In genomic region chr11:34405079-34405858, GRCh38 we compare ENCODE assay signal across 13 cellular contexts. TPM values are rescaled to one million over a fixed set of nuclear protein-coding genes. Genes with fewer than 3 reads are reported as not detected.
A peak's percentile ranks its signal among the peaks of the same experiment; 100 is the strongest.
DNase-seq lines count a peak whose midpoint lies in the region; ATAC-seq and TF ChIP-seq lines count a peak whose summit lies in the region.
"Had no signal": no experiment of that assay in that cellular context is flagged by ENCODE, and none has a peak within 500 bp of the region (broad histone marks: within the 10 kb centered on the region; RNA-seq: fewer than 3 reads in every experiment).

No MANE protein-coding gene starts in this region.

- H3K9me3 Mint-ChIP-seq in activated CD8-positive, alpha-beta T cell treated with anti-CD3 and anti-CD28 coated beads for 36 hours, result no peaks in the 10 kb centered on the region
- no peaks in the 10 kb centered on the region for H3K9me3 Mint-ChIP-seq in activated CD8-positive, alpha-beta T cell treated with anti-CD3 and anti-CD28 coated beads, Interleukin-2, amount 10 ng/mL, durations not matched to agents 7 days and 5 days (ENCODE audit: insufficient read depth)
- H3K9me3 Mint-ChIP-seq in stimulated activated memory B cell treated with anti-CD40 and anti-IgM and Interleukin-4, amounts not matched to agents 10 μg/mL and 1 μg/mL and 100 μg/mL, for 72 hours, result peaks cover 5% of the 10 kb centered on the region

- H3K36me3 Mint-ChIP-seq in activated CD8-positive, alpha-beta T cell treated with anti-CD3 and anti-CD28 coated beads for 36 hours (ENCODE audit: low read depth), result no peaks in the 10 kb centered on the region
- no peaks in the 10 kb centered on the region for H3K36me3 Mint-ChIP-seq in activated CD8-positive, alpha-beta T cell treated with anti-CD3 and anti-CD28 coated beads, Interleukin-2, amount 10 ng/mL, durations not matched to agents 7 days and 5 days (ENCODE audit: low read depth)
- no peaks in the 10 kb centered on the region for H3K36me3 Mint-ChIP-seq in stimulated activated memory B cell treated with anti-CD40 and anti-IgM and Interleukin-4, amounts not matched to agents 10 μg/mL and 1 μg/mL and 100 μg/mL, for 72 hours

- H3K36me3 ChIP-seq in mammary epithelial cell (ENCODE audit: insufficient read depth, low read length), result no peaks in the 10 kb centered on the region

- no peaks in the 10 kb centered on the region for H3K9me3 ChIP-seq in mammary epithelial cell (replicated peaks; ENCODE audit: insufficient read depth, low read length)

- no peak overlapping the region for H3K9ac ChIP-seq in mammary epithelial cell (ENCODE audit: insufficient read depth, low read length)

- H4K20me1 ChIP-seq in mammary epithelial cell (ENCODE audit: insufficient read depth, low read length), result no peaks in the 10 kb centered on the region

- no peak overlapping the region for H3K4me2 ChIP-seq in mammary epithelial cell (ENCODE audit: insufficient read depth, low read depth, low read length)

- H3K4me3 ChIP-seq in mammary epithelial cell (replicated peaks in 1 of 3; ENCODE audit: insufficient read depth in 1 of 3, low read depth in 2 of 3, low read length in 3 of 3), result no peak overlapping the region

- H3K27ac ChIP-seq in mammary epithelial cell (ENCODE audit: insufficient read depth, low read depth, low read length), result no peak overlapping the region
- H3K27ac ChIP-seq: C4-2B had no signal

- in situ Hi-C loops in mammary epithelial cell (cut with MboI; ENCODE audit: low sequenced_read_pairs in 2 of 2), result no loop called here

- peak; percentile 65 for ATAC-seq in activated CD8-positive, alpha-beta T cell treated with anti-CD3 and anti-CD28 coated beads for 36 hours
- no peak for ATAC-seq in activated CD8-positive, alpha-beta T cell treated with anti-CD3 and anti-CD28 coated beads, Interleukin-2, amount 10 ng/mL, durations not matched to agents 7 days and 5 days
- peak; percentile 55 for ATAC-seq in stimulated activated memory B cell treated with anti-CD40 and anti-IgM and Interleukin-4, amounts not matched to agents 10 μg/mL and 1 μg/mL and 100 μg/mL, for 72 hours

- no peak overlapping the region for H2AFZ ChIP-seq in mammary epithelial cell (ENCODE audit: low read depth, low read length)

- intact Hi-C loops in activated CD8-positive, alpha-beta T cell treated with anti-CD3 and anti-CD28 coated beads for 36 hours (cut with micrococcal nuclease), result no loop called here
- intact Hi-C loops in mammary epithelial cell (cut with micrococcal nuclease) (no loop called here), posterior vena cava (cut with DNase I) (no loop called here)

- H3K4me1 Mint-ChIP-seq in activated CD8-positive, alpha-beta T cell treated with anti-CD3 and anti-CD28 coated beads for 36 hours (ENCODE audit: low read depth), result peaks cover 14% of the 10 kb centered on the region
- H3K4me1 Mint-ChIP-seq in activated CD8-positive, alpha-beta T cell treated with anti-CD3 and anti-CD28 coated beads, Interleukin-2, amount 10 ng/mL, durations not matched to agents 7 days and 5 days (ENCODE audit: low read depth), result no peaks in the 10 kb centered on the region
- peaks cover 11% of the 10 kb centered on the region for H3K4me1 Mint-ChIP-seq in stimulated activated memory B cell treated with anti-CD40 and anti-IgM and Interleukin-4, amounts not matched to agents 10 μg/mL and 1 μg/mL and 100 μg/mL, for 72 hours

- H3K27me3 ChIP-seq in mammary epithelial cell (ENCODE audit: insufficient read depth, low read length), result no peaks in the 10 kb centered on the region

- no peak overlapping the region for H3K27ac Mint-ChIP-seq in activated CD8-positive, alpha-beta T cell treated with anti-CD3 and anti-CD28 coated beads for 36 hours
- no peak overlapping the region for H3K27ac Mint-ChIP-seq in activated CD8-positive, alpha-beta T cell treated with anti-CD3 and anti-CD28 coated beads, Interleukin-2, amount 10 ng/mL, durations not matched to agents 7 days and 5 days
- no peak overlapping the region for H3K27ac Mint-ChIP-seq in stimulated activated memory B cell treated with anti-CD40 and anti-IgM and Interleukin-4, amounts not matched to agents 10 μg/mL and 1 μg/mL and 100 μg/mL, for 72 hours

- peaks cover 21% of the 10 kb centered on the region for H3K27me3 Mint-ChIP-seq in activated CD8-positive, alpha-beta T cell treated with anti-CD3 and anti-CD28 coated beads for 36 hours
- H3K27me3 Mint-ChIP-seq in activated CD8-positive, alpha-beta T cell treated with anti-CD3 and anti-CD28 coated beads, Interleukin-2, amount 10 ng/mL, durations not matched to agents 7 days and 5 days (ENCODE audit: low read depth), result peaks cover 29% of the 10 kb centered on the region
- peaks cover 35% of the 10 kb centered on the region for H3K27me3 Mint-ChIP-seq in stimulated activated memory B cell treated with anti-CD40 and anti-IgM and Interleukin-4, amounts not matched to agents 10 μg/mL and 1 μg/mL and 100 μg/mL, for 72 hours

- dilution Hi-C loops in mammary epithelial cell (cut with HindIII; ENCODE audit: low sequenced_read_pairs), result no loop called here

- BruUV-seq in mammary epithelial cell (replicated peaks; lab: Mats Ljungman, UMichigan), result no TSS peak

- no peak for TF ChIP-seq CTCF in activated CD8-positive, alpha-beta T cell treated with anti-CD3 and anti-CD28 coated beads for 36 hours (IDR thresholded peaks at IDR 0.05)
- no peak for TF ChIP-seq CTCF in mammary epithelial cell (conservative IDR thresholded peaks at IDR 0.05 in 1 of 2, IDR thresholded peaks at IDR 0.05 in 1 of 2; ENCODE audit: extremely low read depth in 1 of 2, insufficient read depth in 1 of 2, low read depth in 1 of 2, low read length in 2 of 2)

- CTCF ChIA-PET in activated CD8-positive, alpha-beta T cell treated with anti-CD3 and anti-CD28 coated beads for 36 hours (lab: Charles Lee), result interaction anchor here (1.2 kb wide), 1 partner anchor 63 kb away, joined by 3 read pairs; no protein-coding TSS in a partner anchor
- CTCF ChIA-PET in activated CD8-positive, alpha-beta T cell treated with anti-CD3 and anti-CD28 coated beads, Interleukin-2, amount 10 ng/mL, durations not matched to agents 7 days and 5 days (lab: Charles Lee), result no interaction called here
- CTCF ChIA-PET in mammary epithelial cell (lab: Charles Lee; ENCODE audit: low non-redundant PET), result no interaction called here

- WGBS in mammary epithelial cell (ENCODE audit: low coverage, missing lambda C conversion rate), result 66% methylated on average over 5 of the region's 7 CpGs

- H3K4me3 Mint-ChIP-seq in activated CD8-positive, alpha-beta T cell treated with anti-CD3 and anti-CD28 coated beads for 36 hours, result no peak overlapping the region
- no peak overlapping the region for H3K4me3 Mint-ChIP-seq in activated CD8-positive, alpha-beta T cell treated with anti-CD3 and anti-CD28 coated beads, Interleukin-2, amount 10 ng/mL, durations not matched to agents 7 days and 5 days
- H3K4me3 Mint-ChIP-seq in stimulated activated memory B cell treated with anti-CD40 and anti-IgM and Interleukin-4, amounts not matched to agents 10 μg/mL and 1 μg/mL and 100 μg/mL, for 72 hours, result peak overlapping the region; percentile 39

- POLR2A ChIA-PET in activated CD8-positive, alpha-beta T cell treated with anti-CD3 and anti-CD28 coated beads for 36 hours (lab: Charles Lee), result interaction anchor here (0.6 kb wide), 1 partner anchor 53 kb away, joined by 3 read pairs; no protein-coding TSS in a partner anchor
- POLR2A ChIA-PET in activated CD8-positive, alpha-beta T cell treated with anti-CD3 and anti-CD28 coated beads, Interleukin-2, amount 10 ng/mL, durations not matched to agents 7 days and 5 days (lab: Charles Lee), result no interaction called here

- peak; percentile 9 for DNase-seq in activated CD8-positive, alpha-beta T cell treated with anti-CD3 and anti-CD28 coated beads for 36 hours
- DNase-seq in activated CD8-positive, alpha-beta T cell treated with anti-CD3 and anti-CD28 coated beads, Interleukin-2, amount 10 ng/mL, durations not matched to agents 7 days and 5 days, result no peak
- DNase-seq in M059J (ENCODE audit: low read depth) (peak; percentile 81), mammary epithelial cell (peak; percentile 26), NCI-H187 (lab: John Stamatoyannopoulos, UW) (no peak), AG08396 (ENCODE audit: low spot score) (no peak), posterior vena cava (ENCODE audit: low spot score) (no peak)
- DNase-seq: activated gamma-delta T cell treated with Interleukin-2 at 50 U/mL for 16 hours; erythroblast; mesendoderm; stimulated activated CD4-positive, alpha-beta T cell treated with anti-CD3 and anti-CD28 coated beads, Interleukin-12 subunit alpha, Interleukin-12 subunit beta, amount 100 ng/mL, for 4 hours had no signal

- peaks cover 4% of the 10 kb centered on the region for H3K4me1 ChIP-seq in mammary epithelial cell (ENCODE audit: insufficient read depth, low read length)

- no peaks in the 10 kb centered on the region for H3K79me2 ChIP-seq in mammary epithelial cell (ENCODE audit: insufficient read depth, low read length)

RNA-seq across cellular contexts. Expression of gene CAT, which starts 33.5 kb away (rescaled TPM):
- 10 to 100 TPM; 23.9 to 24.8 TPM for total RNA-seq in activated CD8-positive, alpha-beta T cell treated with anti-CD3 and anti-CD28 coated beads for 36 hours
- total RNA-seq in activated CD8-positive, alpha-beta T cell treated with anti-CD3 and anti-CD28 coated beads, Interleukin-2, amount 10 ng/mL, durations not matched to agents 7 days and 5 days, result 10 to 100 TPM; 35.0 to 37.7 TPM
- 102 and 121 TPM in 2 replicates for total RNA-seq in M059J (2014; rRNA removed; shearing (Covaris generic))
- total RNA-seq in mammary epithelial cell (100 to 1,000 TPM in 1 of 2 donors, 10 to 100 TPM in 1; 30.6 to 147 TPM), posterior vena cava (10 to 100 TPM; 53.3 to 71.5 TPM)
- polyA plus RNA-seq in mammary epithelial cell, result 48.7 TPM
- polyA minus RNA-seq in mammary epithelial cell, result 50.9 TPM

RNA-seq across cellular contexts. Expression of gene ABTB2, which starts 47.5 kb away (rescaled TPM):
- total RNA-seq in activated CD8-positive, alpha-beta T cell treated with anti-CD3 and anti-CD28 coated beads for 36 hours, result 1 to 10 TPM; 2.4 to 2.5 TPM
- under 1 TPM; 0.97 TPM for total RNA-seq in activated CD8-positive, alpha-beta T cell treated with anti-CD3 and anti-CD28 coated beads, Interleukin-2, amount 10 ng/mL, durations not matched to agents 7 days and 5 days
- total RNA-seq in M059J (2014; rRNA removed; shearing (Covaris generic)), result 1.8 and 3.2 TPM in 2 replicates
- total RNA-seq in mammary epithelial cell (1 to 10 TPM; 5.1 to 8.0 TPM), posterior vena cava (1 to 10 TPM; 8.6 to 8.7 TPM)
- polyA plus RNA-seq in mammary epithelial cell, result 2.3 TPM
- polyA minus RNA-seq in mammary epithelial cell, result 1.0 TPM

Comparison
In these comparisons a context has a peak if more than half of its experiments do, and no peak if none do; other contexts are left out.
1. DNase-seq: peak in activated CD8-positive, alpha-beta T cell treated with anti-CD3 and anti-CD28 coated beads for 36 hours (single experiment), M059J (single experiment) and mammary epithelial cell (single experiment); none in activated CD8-positive, alpha-beta T cell treated with anti-CD3 and anti-CD28 coated beads, Interleukin-2, amount 10 ng/mL, durations not matched to agents 7 days and 5 days (single experiment), NCI-H187 (0 of 2), AG08396 (single experiment) and posterior vena cava (single experiment).